26 cellular contexts compared by ENCODE assay signal in genomic region chr1:13512472-13512871, GRCh38. TPM values are rescaled to one million over a fixed set of nuclear protein-coding genes. Genes with fewer than 3 reads are reported as not detected.
DNase-seq lines count a peak whose midpoint lies in the region; ATAC-seq and TF ChIP-seq lines count a peak whose summit lies in the region.
"Had no signal": no experiment of that assay in that cellular context is flagged by ENCODE, and none has a peak within 500 bp of the region (broad histone marks: within the 10 kb centered on the region; RNA-seq: fewer than 3 reads in every experiment).

No MANE protein-coding gene starts in this region.

- TF ChIP-seq EP300 in tibial nerve (IDR thresholded peaks at IDR 0.05) = no peak

- no peak for ATAC-seq in omental fat pad (ENCODE audit: low FRiP score)
- ATAC-seq: esophagus mucosa, lower lobe of right lung had no signal

- no peak overlapping the region for H3K27ac Mint-ChIP-seq in T-helper 2 cell treated with Interferon-gamma antibody and Interleukin-4, amounts not matched to agents 5 μg/mL and 100 μg/mL, for 36 hours

- H3K27me3 ChIP-seq in H7 (ENCODE audit: control insufficient read depth, insufficient read depth, low read length) (peaks cover 71% of the 10 kb centered on the region), WERI-Rb-1 (ENCODE audit: insufficient read depth, low read depth, severe bottlenecking) (peaks cover 9% of the 10 kb centered on the region), skeletal muscle tissue (ENCODE audit: control insufficient read depth in 3 of 3, insufficient read depth in 3 of 3, low read length in 3 of 3) (peaks cover 0 to 25% (median 3%) of the 10 kb centered on the region in 3 donors), tibial nerve (peaks cover 0 to 63% of the 10 kb centered on the region in 2 donors)

- H3K4me3 ChIP-seq in H7 (ENCODE audit: insufficient read depth, low read depth, low read length) (peak overlapping the region; percentile 53), WERI-Rb-1 (ENCODE audit: low read depth, low read length) (peak overlapping the region; percentile 52), iPS-18c (ENCODE audit: insufficient read depth, low read depth, low read length) (peak overlapping the region; percentile 25; the same call in 1 of the 2 replicates), skeletal muscle tissue (ENCODE audit: low read length in 3 of 3) (peak overlapping the region; percentile 82 to 87 (median 83)), tibial nerve (peak overlapping the region in 1 of 4 donors; percentile 37)
- H3K4me3 ChIP-seq: lower lobe of right lung, prostate gland had no signal

- H3K4me1 ChIP-seq in skeletal muscle tissue (ENCODE audit: control insufficient read depth in 3 of 3, insufficient read depth in 3 of 3, low read length in 3 of 3) = peaks cover 53 to 78% (median 63%) of the 10 kb centered on the region in 3 donors
- peaks cover 0 to 17% (median 0%) of the 10 kb centered on the region in 4 donors for H3K4me1 ChIP-seq in tibial nerve
- H3K4me1 ChIP-seq: lower lobe of right lung, prostate gland had no signal

- 9 to 12% methylated on average over 10 of the region's 10 CpGs for WGBS in tibial nerve, 2 donors

- H3K27ac ChIP-seq in WERI-Rb-1 = no peak overlapping the region
- peak overlapping the region; percentile 60 for H3K27ac ChIP-seq in skeletal muscle tissue (ENCODE audit: low read depth, low read length)
- no peak overlapping the region for H3K27ac ChIP-seq in tibial nerve
- H3K27ac ChIP-seq: brain microvascular endothelial cell, C4-2B, lower lobe of right lung, neutrophil, prostate gland had no signal

- H3K9me3 Mint-ChIP-seq in T-helper 2 cell treated with Interferon-gamma antibody and Interleukin-4, amounts not matched to agents 5 μg/mL and 100 μg/mL, for 36 hours = no peaks in the 10 kb centered on the region

- no peaks in the 10 kb centered on the region for H3K9me3 ChIP-seq in WERI-Rb-1 (ENCODE audit: severe bottlenecking)
- no peaks in the 10 kb centered on the region for H3K9me3 ChIP-seq in iPS-18c (ENCODE audit: control insufficient read depth, insufficient read depth, low read length)
- H3K9me3 ChIP-seq in skeletal muscle tissue (ENCODE audit: control insufficient read depth in 3 of 3, low read length in 3 of 3) = no peaks in the 10 kb centered on the region
- H3K9me3 ChIP-seq in tibial nerve = no peaks in the 10 kb centered on the region
- H3K9me3 ChIP-seq: lower lobe of right lung, neutrophil, prostate gland had no signal

- H3K4me3 Mint-ChIP-seq in T-helper 2 cell treated with Interferon-gamma antibody and Interleukin-4, amounts not matched to agents 5 μg/mL and 100 μg/mL, for 36 hours = no peak overlapping the region

- H3K36me3 ChIP-seq in H7 (replicated peaks; ENCODE audit: control insufficient read depth, insufficient read depth, low read length) = no peaks in the 10 kb centered on the region
- no peaks in the 10 kb centered on the region for H3K36me3 ChIP-seq in WERI-Rb-1
- no peaks in the 10 kb centered on the region for H3K36me3 ChIP-seq in skeletal muscle tissue (ENCODE audit: control insufficient read depth in 3 of 3, insufficient read depth in 3 of 3, low read length in 3 of 3)
- no peaks in the 10 kb centered on the region for H3K36me3 ChIP-seq in tibial nerve
- H3K36me3 ChIP-seq: brain microvascular endothelial cell, lower lobe of right lung, neutrophil, prostate gland had no signal

- peaks cover 21% of the 10 kb centered on the region for H3K27me3 Mint-ChIP-seq in T-helper 2 cell treated with Interferon-gamma antibody and Interleukin-4, amounts not matched to agents 5 μg/mL and 100 μg/mL, for 36 hours (ENCODE audit: low read depth)

- no peaks in the 10 kb centered on the region for H3K36me3 Mint-ChIP-seq in T-helper 2 cell treated with Interferon-gamma antibody and Interleukin-4, amounts not matched to agents 5 μg/mL and 100 μg/mL, for 36 hours (ENCODE audit: low read depth)

- TF ChIP-seq CTCF in WERI-Rb-1 (IDR thresholded peaks at IDR 0.05; ENCODE audit: low read depth, low read length) (no peak), tibial nerve (IDR thresholded peaks at IDR 0.05) (no peak), omental fat pad (IDR thresholded peaks at IDR 0.05) (no peak)

- peak overlapping the region; percentile 73 to 94 (median 91) for H3K9ac ChIP-seq in skeletal muscle tissue (ENCODE audit: low read depth in 1 of 3, low read length in 3 of 3)

- DNase-seq in H7 (peak; percentile 51), WERI-Rb-1 (no peak), tibial nerve (ENCODE audit: low spot score in 2 of 2) (no peak), omental fat pad (ENCODE audit: low spot score) (no peak)
- no peak for DNase-seq in T-helper 2 cell treated with Interferon-gamma antibody and Interleukin-4, amounts not matched to agents 5 μg/mL and 100 μg/mL, for 36 hours (ENCODE audit: low spot score)
- DNase-seq: activated CD4-positive, alpha-beta T cell treated with anti-CD3 and anti-CD28 coated beads for 1 hour; activated gamma-delta T cell treated with Interleukin-2 at 50 U/mL for 16 hours; activated T-cell treated with anti-CD3 and anti-CD28 coated beads, Interleukin-2, amount 50 U/mL, for 1 hour; brain microvascular endothelial cell; effector memory CD4-positive, alpha-beta T cell; EL; foreskin melanocyte; hippocampal formation; lower lobe of right lung; NCI-H2029 treated with DMSO at 0.1 percent for 48 hours; NCI-H2227 treated with DMSO at 0.1 percent for 48 hours; NCI-H82; OCI-M1; SHP77; stimulated activated CD4-positive, alpha-beta T cell treated with anti-CD3 and anti-CD28 coated beads, Interleukin-2, amount 100 ng/mL, for 24 hours had no signal

- no peaks in the 10 kb centered on the region for H3K4me1 Mint-ChIP-seq in T-helper 2 cell treated with Interferon-gamma antibody and Interleukin-4, amounts not matched to agents 5 μg/mL and 100 μg/mL, for 36 hours (ENCODE audit: low read depth)

- TF ChIP-seq POLR2A in tibial nerve (IDR thresholded peaks at IDR 0.05) = no peak

RNA-seq across cellular contexts. Expression of gene LRRC38, which starts 1.3 kb away (rescaled TPM):
- total RNA-seq in H7 (2014; rRNA removed; shearing (Covaris generic)) = 0.28 TPM in 1 of 2 replicates, not detected in the other
- total RNA-seq in skeletal muscle tissue (10.4 TPM), tibial nerve (1 to 10 TPM in 1 of 4 donors, under 1 TPM in 2, not detected in 1; 0.39 to 1.7 (median 0.87) TPM), omental fat pad (under 1 TPM in 2 of 4 donors, not detected in 2; 0.48 to 0.56 TPM)
- total RNA-seq: esophagus mucosa, lower lobe of right lung had no signal
